ENCODE assay signal across 8 cellular contexts in genomic region chr12:56723889-56724659, GRCh38. TPM values are rescaled to one million over a fixed set of nuclear protein-coding genes. Genes with fewer than 3 reads are reported as not detected.
DNase-seq lines count a peak whose midpoint lies in the region; ATAC-seq, FAIRE-seq and TF ChIP-seq lines count a peak whose summit lies in the region.

No MANE protein-coding gene starts in this region.

- no peak for FAIRE-seq in astrocyte (lab: Jason Lieb, UNC)

- intact Hi-C loops in sciatic nerve (cut with DNase I) = no loop called here

- H4K20me1 ChIP-seq in MM.1S (ENCODE audit: insufficient read depth, low read length) (peaks cover 37% of the 10 kb centered on the region), astrocyte (ENCODE audit: insufficient read depth, low read length) (peaks cover 56% of the 10 kb centered on the region)

- H3K9me3 ChIP-seq in MM.1S (replicated peaks; ENCODE audit: insufficient read depth, low read length) (no peaks in the 10 kb centered on the region), astrocyte (ENCODE audit: insufficient read depth, low read depth, low read length) (no peaks in the 10 kb centered on the region), iPS DF 6.9 (ENCODE audit: control insufficient read depth, insufficient read depth, low read length) (no peaks in the 10 kb centered on the region)

- H3K4me1 ChIP-seq in MM.1S (ENCODE audit: low read length) (peaks cover 41% of the 10 kb centered on the region), astrocyte (ENCODE audit: insufficient read depth, low read length) (peaks cover 24% of the 10 kb centered on the region), iPS DF 6.9 (ENCODE audit: control insufficient read depth, insufficient read depth, low read length) (peaks cover 3% of the 10 kb centered on the region; the same call in 1 of the 2 replicates)

- H2AFZ ChIP-seq in MM.1S (ENCODE audit: low read length) = no peak overlapping the region
- H2AFZ ChIP-seq in astrocyte (ENCODE audit: low read depth, low read length) = no peak overlapping the region

- WGBS in iPS DF 6.9 (ENCODE audit: insufficient coverage, insufficient read length) = no CpG with 5 or more reads among the region's 14 CpGs

- ATAC-seq in sciatic nerve = peak; percentile 54
- no peak for ATAC-seq in HG03039 (IDR thresholded peaks at IDR 0.05; ENCODE audit: unreplicated experiment)
- no peak for ATAC-seq in GM21447 (IDR thresholded peaks at IDR 0.05; ENCODE audit: unreplicated experiment)

- H3K79me2 ChIP-seq in MM.1S (ENCODE audit: low read length) = peaks cover 66% of the 10 kb centered on the region
- peaks cover 62% of the 10 kb centered on the region for H3K79me2 ChIP-seq in astrocyte (ENCODE audit: insufficient read depth, low read length)

- peaks cover 16% of the 10 kb centered on the region for H3K36me3 Mint-ChIP-seq in astrocyte (ENCODE audit: low read depth, unreplicated experiment)

- H3K36me3 ChIP-seq in MM.1S (replicated peaks; ENCODE audit: insufficient read depth, low read length) = no peaks in the 10 kb centered on the region; the same call in 1 of the 2 replicates
- H3K36me3 ChIP-seq in astrocyte (ENCODE audit: insufficient read depth, low read length) = peaks cover 30% of the 10 kb centered on the region
- peaks cover 12% of the 10 kb centered on the region; the same call in 1 of the 2 replicates for H3K36me3 ChIP-seq in iPS DF 6.9 (ENCODE audit: control insufficient read depth, insufficient read depth, low read length)

- H3K27ac ChIP-seq in MM.1S (ENCODE audit: low read length) = peak overlapping the region; percentile 75
- peak overlapping the region; percentile 89 for H3K27ac ChIP-seq in astrocyte (ENCODE audit: low read depth, low read length)
- H3K27ac ChIP-seq in iPS DF 6.9 (ENCODE audit: low read length) = no peak overlapping the region

- H3K4me3 ChIP-seq in MM.1S (ENCODE audit: low read length) (peak overlapping the region; percentile 91), astrocyte (ENCODE audit: insufficient read depth, low read depth, low read length) (peak overlapping the region; percentile 98), iPS DF 6.9 (ENCODE audit: low read length) (peak overlapping the region; percentile 87)

- no peaks in the 10 kb centered on the region for H3K27me3 Mint-ChIP-seq in astrocyte (ENCODE audit: low read depth, unreplicated experiment)

- peaks cover 39% of the 10 kb centered on the region for H3K4me1 Mint-ChIP-seq in astrocyte (ENCODE audit: low read depth, unreplicated experiment)

- H3K9ac ChIP-seq in MM.1S (ENCODE audit: low read length) = peak overlapping the region; percentile 96
- peak overlapping the region; percentile 100 for H3K9ac ChIP-seq in astrocyte (ENCODE audit: low read length)

- DNase-seq in Daoy (ENCODE audit: low read depth) (peak; percentile 52), MM.1S (peak; percentile 45), astrocyte (ENCODE audit: low read depth) (peak; percentile 72), iPS DF 6.9 (ENCODE audit: low read depth, low spot score) (no peak), sciatic nerve (ENCODE audit: low spot score) (no peak), germinal center (ENCODE audit: low spot score) (no peak)

- peak overlapping the region; percentile 99 for H3K27ac Mint-ChIP-seq in astrocyte (ENCODE audit: unreplicated experiment)

- peaks cover 61% of the 10 kb centered on the region for H3F3A ChIP-seq in MM.1S (ENCODE audit: insufficient read depth, low read length)

- no peak for TF ChIP-seq CTCF in MM.1S (IDR thresholded peaks at IDR 0.05; ENCODE audit: low read length)
- TF ChIP-seq CTCF in astrocyte (IDR thresholded peaks at IDR 0.05; ENCODE audit: insufficient read depth, low read depth, low read length) = no peak

- H3K27me3 ChIP-seq in MM.1S (replicated peaks; ENCODE audit: insufficient read depth, low read length) (no peaks in the 10 kb centered on the region), astrocyte (ENCODE audit: insufficient read depth, low read length) (no peaks in the 10 kb centered on the region), iPS DF 6.9 (ENCODE audit: control insufficient read depth, insufficient read depth, low read length) (no peaks in the 10 kb centered on the region)

- no peaks in the 10 kb centered on the region for H3K9me2 ChIP-seq in MM.1S (replicated peaks; ENCODE audit: insufficient read depth, low read length)

- no peaks in the 10 kb centered on the region for H3K9me3 Mint-ChIP-seq in astrocyte (ENCODE audit: unreplicated experiment)

- H3K4me2 ChIP-seq in MM.1S (ENCODE audit: low read depth, low read length) (peak overlapping the region; percentile 62), astrocyte (ENCODE audit: low read length) (peak overlapping the region; percentile 99)

- peak overlapping the region; percentile 99 for H3K4me3 Mint-ChIP-seq in astrocyte (ENCODE audit: unreplicated experiment)

RNA-seq across cellular contexts. Expression of gene NACA, which starts 1.0 kb away (rescaled TPM):
- total RNA-seq in Daoy (2014; rRNA removed; shearing (Covaris generic)) = 2,128 and 2,345 TPM in 2 replicates
- total RNA-seq in astrocyte (632 and 680 TPM in 2 replicates), sciatic nerve (690 TPM)

RNA-seq across cellular contexts. Expression of gene PRIM1, which starts 28.0 kb away (rescaled TPM):
- 77.7 and 94.5 TPM in 2 replicates for total RNA-seq in Daoy (2014; rRNA removed; shearing (Covaris generic))
- 2.1 and 2.6 TPM in 2 replicates for total RNA-seq in astrocyte
- 6.4 TPM for total RNA-seq in sciatic nerve

RNA-seq across cellular contexts. Expression of gene PTGES3, which starts 36.0 kb away (rescaled TPM):
- total RNA-seq in Daoy (2014; rRNA removed; shearing (Covaris generic)) = 147 TPM in 2 replicates
- total RNA-seq in astrocyte = 206 and 226 TPM in 2 replicates
- total RNA-seq in sciatic nerve = 157 TPM

RNA-seq across cellular contexts. Expression of gene HSD17B6, which starts 39.0 kb away (rescaled TPM):
- 4.7 and 7.2 TPM in 2 replicates for total RNA-seq in Daoy (2014; rRNA removed; shearing (Covaris generic))
- total RNA-seq in astrocyte = 1.9 and 5.1 TPM in 2 replicates
- 0.67 TPM for total RNA-seq in sciatic nerve

Comparison
In these comparisons a context has a peak if more than half of its experiments do, and no peak if none do; other contexts are left out.
1. DNase-seq: peak in Daoy (single experiment), MM.1S (single experiment) and astrocyte (single experiment); none in iPS DF 6.9 (single experiment), sciatic nerve (single experiment) and germinal center (single experiment).
2. RNA of gene PRIM1, which starts 28.0 kb away (total RNA-seq): 77.7 to 94.5 TPM in Daoy; 6.4 TPM in sciatic nerve (single experiment) and 2.1 to 2.6 TPM in astrocyte; every median in the first group is over 10 times any median in the second.
3. Peak in every context shown above with its lines, with median percentiles within 50 percentile points of each other: H3K4me3 ChIP-seq.